8 cellular contexts compared by ENCODE assay signal in the genomic region with DNA sequence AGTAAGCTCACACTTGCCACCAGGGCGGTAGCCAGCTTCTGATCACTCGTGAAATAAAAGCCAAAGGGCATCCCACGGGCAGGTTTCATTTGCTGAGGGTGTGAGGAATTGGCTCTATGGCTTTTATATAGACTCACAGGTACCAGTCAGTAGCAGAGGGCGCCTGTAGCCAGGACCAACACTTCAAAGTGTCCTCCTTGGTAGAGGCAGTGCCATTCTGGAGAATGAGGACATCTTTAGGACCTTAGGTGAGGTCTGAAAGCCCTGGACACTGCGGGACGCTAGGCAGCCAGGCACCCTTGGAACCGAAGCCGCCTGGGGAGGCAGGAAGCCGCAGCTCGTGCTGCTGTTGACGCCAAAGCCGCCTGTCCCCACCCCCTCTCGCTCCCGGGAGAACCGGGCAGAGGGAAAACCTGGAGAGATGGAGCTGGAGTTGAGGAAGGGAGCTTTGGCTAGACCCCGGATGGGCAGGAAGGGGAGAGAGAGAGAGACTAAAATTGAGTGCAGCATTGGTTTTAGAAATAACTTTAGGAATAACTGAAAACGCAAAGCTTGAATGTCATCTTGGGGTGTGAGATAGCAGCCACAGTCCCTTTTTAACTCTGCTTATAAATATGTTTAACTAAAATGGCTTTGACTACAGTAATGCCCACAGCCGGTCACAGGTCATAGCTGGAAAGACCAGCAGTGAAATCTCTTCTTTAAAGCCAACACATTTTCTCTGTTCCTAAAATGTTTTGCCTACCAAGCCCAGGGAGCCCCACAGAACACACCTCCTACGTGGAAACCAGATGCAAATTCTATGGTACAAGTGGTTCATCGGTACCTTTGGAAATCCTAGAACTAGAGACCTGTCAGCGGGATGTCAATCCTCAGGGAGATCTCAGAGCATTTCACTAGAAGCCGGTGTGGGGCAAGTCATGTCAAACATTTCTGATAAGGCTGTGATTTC.
DNase-seq lines count a peak whose midpoint lies in the region; ATAC-seq and TF ChIP-seq lines count a peak whose summit lies in the region.

No MANE protein-coding gene starts in this region.

- H3K9me3 ChIP-seq in CD8-positive, alpha-beta memory T cell (ENCODE audit: low read length), result no peaks in the 10 kb centered on the region
- no peaks in the 10 kb centered on the region for H3K9me3 ChIP-seq in endocrine pancreas (ENCODE audit: control insufficient read depth, low read length)
- peaks cover 13% of the 10 kb centered on the region for H3K9me3 ChIP-seq in lower lobe of right lung

- H3K4me1 Mint-ChIP-seq in CD8-positive, alpha-beta memory T cell, result peaks cover 7 to 10% (median 9%) of the 10 kb centered on the region in 3 donors
- peaks cover 7% of the 10 kb centered on the region for H3K4me1 Mint-ChIP-seq in stimulated activated effector memory CD8-positive, alpha-beta T cell treated with anti-CD3 and anti-CD28 coated beads, Interleukin-12 subunit alpha, Interleukin-12 subunit beta, amount 100 ng/mL, for 72 hours

- intact Hi-C loops in lower lobe of right lung (cut with DNase I), result no loop called here

- peak; percentile 90 to 93 for ATAC-seq in lower lobe of right lung
- peak; percentile 62 for ATAC-seq in stimulated activated effector memory CD8-positive, alpha-beta T cell treated with anti-CD3 and anti-CD28 coated beads, Interleukin-12 subunit alpha, Interleukin-12 subunit beta, amount 100 ng/mL, for 72 hours
- ATAC-seq in HG03571 (IDR thresholded peaks at IDR 0.05; ENCODE audit: unreplicated experiment), result no peak
- ATAC-seq in HG03139 (IDR thresholded peaks at IDR 0.05; ENCODE audit: unreplicated experiment), result no peak

- H3K9ac ChIP-seq in endocrine pancreas (ENCODE audit: control insufficient read depth, insufficient read depth, low read length), result peak overlapping the region; percentile 60

- H3K4me3 Mint-ChIP-seq in CD8-positive, alpha-beta memory T cell, result peak overlapping the region in 6 of 7 donors; percentile 41 to 86 (median 66)
- peak overlapping the region; percentile 61 for H3K4me3 Mint-ChIP-seq in stimulated activated effector memory CD8-positive, alpha-beta T cell treated with anti-CD3 and anti-CD28 coated beads, Interleukin-12 subunit alpha, Interleukin-12 subunit beta, amount 100 ng/mL, for 72 hours

- POLR2A ChIA-PET in CD8-positive, alpha-beta memory T cell (lab: Charles Lee), result no interaction called here

- peak overlapping the region; percentile 18 for H3K27ac ChIP-seq in CD8-positive, alpha-beta memory T cell (ENCODE audit: low read depth, low read length)
- no peak overlapping the region for H3K27ac ChIP-seq in lower lobe of right lung

- no peak overlapping the region for H3K4me3 ChIP-seq in CD8-positive, alpha-beta memory T cell (ENCODE audit: low read length)
- H3K4me3 ChIP-seq in Jurkat, Clone E6-1 (ENCODE audit: low read length), result no peak overlapping the region
- H3K4me3 ChIP-seq in endocrine pancreas (ENCODE audit: control insufficient read depth, insufficient read depth, low read length), result peak overlapping the region; percentile 19
- peak overlapping the region; percentile 40 for H3K4me3 ChIP-seq in lower lobe of right lung

- peak in 1 of 5 donors; percentile 6 for DNase-seq in CD8-positive, alpha-beta memory T cell
- peak; percentile 18 for DNase-seq in Jurkat, Clone E6-1 (ENCODE audit: low read depth, low spot score)
- DNase-seq in SW480 (ENCODE audit: low spot score) (peak; percentile 58), lower lobe of right lung (peak; percentile 77)
- peak in 1 of 2 donors; percentile 49 for DNase-seq in stimulated activated effector memory CD8-positive, alpha-beta T cell treated with anti-CD3 and anti-CD28 coated beads, Interleukin-12 subunit alpha, Interleukin-12 subunit beta, amount 100 ng/mL, for 72 hours (ENCODE audit: low spot score in 2 of 2)

- no peaks in the 10 kb centered on the region for H3K27me3 ChIP-seq in CD8-positive, alpha-beta memory T cell (ENCODE audit: insufficient read depth, low read length, poor library complexity, severe bottlenecking)
- H3K27me3 ChIP-seq in endocrine pancreas (ENCODE audit: control insufficient read depth, insufficient read depth, low read length) (no peaks in the 10 kb centered on the region), lower lobe of right lung (ENCODE audit: low read depth) (no peaks in the 10 kb centered on the region)

- H3K36me3 ChIP-seq in CD8-positive, alpha-beta memory T cell (ENCODE audit: insufficient read depth, low read length), result no peaks in the 10 kb centered on the region
- H3K36me3 ChIP-seq in endocrine pancreas (ENCODE audit: control insufficient read depth, insufficient read depth, low read length), result no peaks in the 10 kb centered on the region
- H3K36me3 ChIP-seq in lower lobe of right lung, result no peaks in the 10 kb centered on the region

- H3K36me3 Mint-ChIP-seq in CD8-positive, alpha-beta memory T cell, result peaks cover 0 to 9% (median 0%) of the 10 kb centered on the region in 3 donors
- no peaks in the 10 kb centered on the region for H3K36me3 Mint-ChIP-seq in stimulated activated effector memory CD8-positive, alpha-beta T cell treated with anti-CD3 and anti-CD28 coated beads, Interleukin-12 subunit alpha, Interleukin-12 subunit beta, amount 100 ng/mL, for 72 hours

- CTCF ChIA-PET in CD8-positive, alpha-beta memory T cell (lab: Charles Lee), result no interaction called here

- H3K27me3 Mint-ChIP-seq in CD8-positive, alpha-beta memory T cell, result peaks cover 8 to 50% of the 10 kb centered on the region in 2 donors

- H3K27ac Mint-ChIP-seq in CD8-positive, alpha-beta memory T cell, result peak overlapping the region in 2 of 8 donors; percentile 83 to 85
- H3K27ac Mint-ChIP-seq in stimulated activated effector memory CD8-positive, alpha-beta T cell treated with anti-CD3 and anti-CD28 coated beads, Interleukin-12 subunit alpha, Interleukin-12 subunit beta, amount 100 ng/mL, for 72 hours, result no peak overlapping the region

- peaks cover 9% of the 10 kb centered on the region for H3K4me1 ChIP-seq in CD8-positive, alpha-beta memory T cell (ENCODE audit: insufficient read depth, low read length)
- no peaks in the 10 kb centered on the region for H3K4me1 ChIP-seq in endocrine pancreas (ENCODE audit: control insufficient read depth, insufficient read depth, low read length)
- peaks cover 14% of the 10 kb centered on the region for H3K4me1 ChIP-seq in lower lobe of right lung

- TF ChIP-seq CTCF in lower lobe of right lung (IDR thresholded peaks at IDR 0.05), result no peak

- H3K9me3 Mint-ChIP-seq in CD8-positive, alpha-beta memory T cell, result peaks cover 0 to 6% (median 4%) of the 10 kb centered on the region in 5 donors
- no peaks in the 10 kb centered on the region for H3K9me3 Mint-ChIP-seq in stimulated activated effector memory CD8-positive, alpha-beta T cell treated with anti-CD3 and anti-CD28 coated beads, Interleukin-12 subunit alpha, Interleukin-12 subunit beta, amount 100 ng/mL, for 72 hours

Comparison
In these comparisons a context has a peak if more than half of its experiments do, and no peak if none do; other contexts are left out.
1. H3K4me3 ChIP-seq: peak in endocrine pancreas (single experiment) and lower lobe of right lung (single experiment); none in CD8-positive, alpha-beta memory T cell (single experiment) and Jurkat, Clone E6-1 (single experiment).
2. ATAC-seq: peak in lower lobe of right lung (2 of 2) and stimulated activated effector memory CD8-positive, alpha-beta T cell treated with anti-CD3 and anti-CD28 coated beads, Interleukin-12 subunit alpha, Interleukin-12 subunit beta, amount 100 ng/mL, for 72 hours (single experiment); none in HG03571 (single experiment) and HG03139 (single experiment).